13 cellular contexts compared by ENCODE assay signal in genomic region chr4:185322805-185323204, GRCh38.
DNase-seq lines count a peak whose midpoint lies in the region; TF ChIP-seq lines count a peak whose summit lies in the region.
"Had no signal": no experiment of that assay in that cellular context is flagged by ENCODE, and none has a peak within 500 bp of the region (broad histone marks: within the 10 kb centered on the region; RNA-seq: fewer than 3 reads in every experiment).

No MANE protein-coding gene starts in this region.

- H3K9me3 Mint-ChIP-seq in activated T-cell treated with anti-CD3 and anti-CD28 coated beads, Interleukin-2, amount 50 U/mL, for 24 hours = no peaks in the 10 kb centered on the region

- H3K4me3 Mint-ChIP-seq in activated T-cell treated with anti-CD3 and anti-CD28 coated beads, Interleukin-2, amount 50 U/mL, for 24 hours = no peak overlapping the region
- H3K4me3 Mint-ChIP-seq: CD4-positive, CD25-positive, alpha-beta regulatory T cell; H9 had no signal

- H3K27ac Mint-ChIP-seq in activated T-cell treated with anti-CD3 and anti-CD28 coated beads, Interleukin-2, amount 50 U/mL, for 24 hours = no peak overlapping the region
- H3K27ac Mint-ChIP-seq: CD4-positive, CD25-positive, alpha-beta regulatory T cell; H9 had no signal

- H3K4me2 ChIP-seq in smooth muscle cell = peak overlapping the region; percentile 63
- H3K4me2 ChIP-seq: BLaER1 treated with 17β-estradiol and CSF1 and Interleukin-3, amounts not matched to agents 10 nM and 100 nM had no signal

- peaks cover 17% of the 10 kb centered on the region for H3K4me1 ChIP-seq in smooth muscle cell (ENCODE audit: low read depth)

- peak; percentile 34 for DNase-seq in EH (ENCODE audit: low read depth)
- peak; percentile 65 for DNase-seq in amniotic epithelial cell (ENCODE audit: low read depth)
- DNase-seq in iris pigment epithelial cell (ENCODE audit: low read depth) = peak; percentile 59
- no peak for DNase-seq in smooth muscle cell (lab: John Stamatoyannopoulos, UW; ENCODE audit: unreplicated experiment)
- no peak for DNase-seq in AML-193 (lab: John Stamatoyannopoulos, UW)
- DNase-seq in activated T-cell treated with anti-CD3 and anti-CD28 coated beads, Interleukin-2, amount 50 U/mL, for 24 hours = no peak
- no peak for DNase-seq in NOMO-1 (lab: John Stamatoyannopoulos, UW; ENCODE audit: unreplicated experiment in 2 of 2)
- DNase-seq: 8988T; CD4-positive, CD25-positive, alpha-beta regulatory T cell; DMS 273 treated with DMSO at 0.1 percent for 48 hours; GOT3; H9 had no signal

- H3K79me2 ChIP-seq in smooth muscle cell (ENCODE audit: low read depth) = no peaks in the 10 kb centered on the region

- peaks cover 15% of the 10 kb centered on the region for H3F3A ChIP-seq in smooth muscle cell (ENCODE audit: low read depth)

- H3K36me3 Mint-ChIP-seq in activated T-cell treated with anti-CD3 and anti-CD28 coated beads, Interleukin-2, amount 50 U/mL, for 24 hours (ENCODE audit: low read depth) = peaks cover 28% of the 10 kb centered on the region

- H3K36me3 ChIP-seq in smooth muscle cell (ENCODE audit: low read depth) = no peaks in the 10 kb centered on the region

- peak overlapping the region; percentile 84 for H3K27ac ChIP-seq in smooth muscle cell (ENCODE audit: low read depth)
- H3K27ac ChIP-seq: BLaER1 treated with 17β-estradiol and CSF1 and Interleukin-3, amounts not matched to agents 10 nM and 100 nM had no signal

- no peak overlapping the region for H2AFZ ChIP-seq in smooth muscle cell (ENCODE audit: low read depth)

- H3K4me1 Mint-ChIP-seq in activated T-cell treated with anti-CD3 and anti-CD28 coated beads, Interleukin-2, amount 50 U/mL, for 24 hours (ENCODE audit: low read depth) = peaks cover 7% of the 10 kb centered on the region

- H3K4me3 ChIP-seq in smooth muscle cell = no peak overlapping the region
- H3K4me3 ChIP-seq: BLaER1 treated with 17β-estradiol and CSF1 and Interleukin-3, amounts not matched to agents 10 nM and 100 nM had no signal

- H3K27me3 ChIP-seq in smooth muscle cell (ENCODE audit: low read depth) = no peaks in the 10 kb centered on the region
- H3K27me3 ChIP-seq: BLaER1 treated with 17β-estradiol and CSF1 and Interleukin-3, amounts not matched to agents 10 nM and 100 nM had no signal

- no peak for TF ChIP-seq CTCF in smooth muscle cell (IDR thresholded peaks at IDR 0.05; ENCODE audit: borderline replicate concordance, insufficient read depth, poor library complexity, severe bottlenecking)

- H3K27me3 Mint-ChIP-seq in activated T-cell treated with anti-CD3 and anti-CD28 coated beads, Interleukin-2, amount 50 U/mL, for 24 hours = no peaks in the 10 kb centered on the region
- H3K27me3 Mint-ChIP-seq: CD4-positive, CD25-positive, alpha-beta regulatory T cell had no signal

- H4K20me1 ChIP-seq in smooth muscle cell (ENCODE audit: low read depth) = no peaks in the 10 kb centered on the region

- no peak overlapping the region for H3K9ac ChIP-seq in smooth muscle cell (ENCODE audit: low read depth)
- H3K9ac ChIP-seq: BLaER1 treated with 17β-estradiol and CSF1 and Interleukin-3, amounts not matched to agents 10 nM and 100 nM had no signal

- no peaks in the 10 kb centered on the region for H3K9me3 ChIP-seq in smooth muscle cell (replicated peaks; ENCODE audit: low read depth)

- 12% methylated on average over 2 of the region's 2 CpGs for WGBS in smooth muscle cell (ENCODE audit: low lambda C conversion rate)

Comparison
In these comparisons a context has a peak if more than half of its experiments do, and no peak if none do; other contexts are left out.
1. DNase-seq: peak in EH (single experiment), amniotic epithelial cell (single experiment) and iris pigment epithelial cell (single experiment); none in smooth muscle cell (single experiment), AML-193 (0 of 2), activated T-cell treated with anti-CD3 and anti-CD28 coated beads, Interleukin-2, amount 50 U/mL, for 24 hours (single experiment) and NOMO-1 (0 of 2).